In the genomic region with DNA sequence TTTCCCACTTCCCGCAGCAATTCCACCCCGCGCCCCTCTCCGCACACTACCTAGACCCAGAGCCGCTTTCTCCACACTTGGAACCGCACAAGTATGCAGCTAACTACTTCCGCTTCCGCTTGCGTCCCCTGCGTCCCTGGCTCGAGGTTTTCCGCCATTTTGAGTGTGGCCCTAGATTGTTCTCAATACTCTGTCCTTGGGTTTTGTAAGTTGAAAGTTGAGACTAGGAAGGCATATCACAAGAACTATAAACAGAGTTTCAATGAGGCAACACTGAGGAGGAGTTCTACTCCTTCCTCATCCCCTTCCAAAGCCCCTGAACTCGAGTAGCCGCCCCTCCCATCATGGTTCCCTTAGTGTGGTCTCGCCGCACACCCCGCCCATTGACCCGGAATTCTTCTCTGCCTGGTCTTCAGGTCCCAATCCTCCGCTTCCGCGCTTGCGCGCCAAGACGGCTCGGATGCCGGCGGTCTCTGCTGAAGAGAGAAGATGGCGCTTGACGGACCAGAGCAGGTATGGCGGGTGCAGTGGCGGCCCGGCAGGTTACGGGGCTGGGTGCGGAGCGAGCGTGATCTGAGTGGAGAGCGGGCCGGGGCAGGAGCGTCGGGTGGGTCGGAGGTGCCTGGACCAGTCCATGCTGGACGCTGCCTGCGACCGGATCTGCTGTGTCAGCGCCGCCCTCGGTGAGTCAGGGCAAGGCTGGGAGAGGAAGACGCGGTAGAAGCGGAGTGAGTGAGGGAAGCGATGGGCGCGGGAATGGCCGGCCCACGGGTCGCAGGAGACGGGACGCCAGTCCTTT, we compare ENCODE assay signal across 8 cellular contexts. TPM values are rescaled to one million over a fixed set of nuclear protein-coding genes. Genes with fewer than 3 reads are reported as not detected.
A peak's percentile ranks its signal among the peaks of the same experiment; 100 is the strongest.
DNase-seq lines count a peak whose midpoint lies in the region; TF ChIP-seq lines count a peak whose summit lies in the region.

A gene with protein sequence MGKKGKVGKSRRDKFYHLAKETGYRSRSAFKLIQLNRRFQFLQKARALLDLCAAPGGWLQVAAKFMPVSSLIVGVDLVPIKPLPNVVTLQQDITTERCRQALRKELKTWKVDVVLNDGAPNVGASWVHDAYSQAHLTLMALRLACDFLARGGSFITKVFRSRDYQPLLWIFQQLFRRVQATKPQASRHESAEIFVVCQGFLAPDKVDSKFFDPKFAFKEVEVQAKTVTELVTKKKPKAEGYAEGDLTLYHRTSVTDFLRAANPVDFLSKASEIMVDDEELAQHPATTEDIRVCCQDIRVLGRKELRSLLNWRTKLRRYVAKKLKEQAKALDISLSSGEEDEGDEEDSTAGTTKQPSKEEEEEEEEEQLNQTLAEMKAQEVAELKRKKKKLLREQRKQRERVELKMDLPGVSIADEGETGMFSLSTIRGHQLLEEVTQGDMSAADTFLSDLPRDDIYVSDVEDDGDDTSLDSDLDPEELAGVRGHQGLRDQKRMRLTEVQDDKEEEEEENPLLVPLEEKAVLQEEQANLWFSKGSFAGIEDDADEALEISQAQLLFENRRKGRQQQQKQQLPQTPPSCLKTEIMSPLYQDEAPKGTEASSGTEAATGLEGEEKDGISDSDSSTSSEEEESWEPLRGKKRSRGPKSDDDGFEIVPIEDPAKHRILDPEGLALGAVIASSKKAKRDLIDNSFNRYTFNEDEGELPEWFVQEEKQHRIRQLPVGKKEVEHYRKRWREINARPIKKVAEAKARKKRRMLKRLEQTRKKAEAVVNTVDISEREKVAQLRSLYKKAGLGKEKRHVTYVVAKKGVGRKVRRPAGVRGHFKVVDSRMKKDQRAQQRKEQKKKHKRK (minus strand): TSS at position 662 of the 799 bp plus-strand sequence. CDS start 761 bp downstream, outside the sequence.
A gene (plus strand): TSS at position 430 of the 799 bp plus-strand sequence. CDS start 60 bp downstream, at position 490.

- intact Hi-C loops in activated naive CD4-positive, alpha-beta T cell treated with anti-CD3 and anti-CD28 coated beads for 36 hours (cut with micrococcal nuclease) = loop anchor here (1.0 kb wide), 7 partner anchors 8 to 277 kb away; a partner anchor contains a TSS

- TF ChIP-seq CTCF in GM06990 (IDR thresholded peaks at IDR 0.05; ENCODE audit: insufficient read depth, low read length, poor library complexity, severe bottlenecking) (peak; percentile 78), HFF-Myc (IDR thresholded peaks at IDR 0.05; ENCODE audit: low read depth, low read length, missing control alignments) (peak; percentile 22)

- H3K4me3 Mint-ChIP-seq in activated naive CD4-positive, alpha-beta T cell treated with anti-CD3 and anti-CD28 coated beads for 36 hours = peak within 1 kb of the TSS; percentile 96

- no peaks in the 10 kb centered on the region for H3K9me3 Mint-ChIP-seq in activated naive CD4-positive, alpha-beta T cell treated with anti-CD3 and anti-CD28 coated beads for 36 hours

- in situ Hi-C loops in SK-MEL-5 (cut with HindIII; ENCODE audit: low pct_unique_long_range_greater_than_20kb, low sequenced_read_pairs) = no loop called here

- H3K4me3 ChIP-seq in GM06990 (replicated peaks; ENCODE audit: low read depth, low read length) (peak within 1 kb of the TSS; percentile 84), HFF-Myc (replicated peaks; ENCODE audit: low read depth, low read length) (peak within 1 kb of the TSS; percentile 97)

- peaks cover 74% of the 10 kb centered on the region for H3K36me3 Mint-ChIP-seq in activated naive CD4-positive, alpha-beta T cell treated with anti-CD3 and anti-CD28 coated beads for 36 hours (ENCODE audit: low read depth)

- peaks cover 82% of the 10 kb centered on the region for H3K4me1 Mint-ChIP-seq in activated naive CD4-positive, alpha-beta T cell treated with anti-CD3 and anti-CD28 coated beads for 36 hours (ENCODE audit: low read depth)

- DNase-seq in GM06990 (ENCODE audit: extremely low read depth, insufficient read length) (peak; percentile 95), HFF-Myc (ENCODE audit: extremely low read depth, low read depth) (peak; percentile 85), MV-4-11 (lab: John Stamatoyannopoulos, UW) (peak; percentile 92), SK-MEL-5 (ENCODE audit: low read depth, low spot score) (peak; percentile 97), germinal center (ENCODE audit: low spot score) (peak; percentile 95), non-pigmented ciliary epithelial cell (ENCODE audit: low read depth) (peak; percentile 68), superior temporal gyrus (ENCODE audit: extremely low spot score) (peak; percentile 98)
- peak; percentile 97 for DNase-seq in activated naive CD4-positive, alpha-beta T cell treated with anti-CD3 and anti-CD28 coated beads for 36 hours

- H3K27me3 ChIP-seq in GM06990 (replicated peaks; ENCODE audit: control insufficient read depth, insufficient read depth, low read length) = no peaks in the 10 kb centered on the region

- H3K27me3 Mint-ChIP-seq in activated naive CD4-positive, alpha-beta T cell treated with anti-CD3 and anti-CD28 coated beads for 36 hours (ENCODE audit: low read depth) = no peaks in the 10 kb centered on the region

- CTCF ChIA-PET in activated naive CD4-positive, alpha-beta T cell treated with anti-CD3 and anti-CD28 coated beads for 36 hours (lab: Charles Lee) = interaction anchor here (0.9 to 1.6 kb wide), 4 partner anchors 11 to 129 kb away, joined by 3 to 4 read pairs (median 3); a partner anchor contains a TSS

- H3K36me3 ChIP-seq in GM06990 (ENCODE audit: control insufficient read depth, insufficient read depth, low read length) = peaks cover 51% of the 10 kb centered on the region

- peak within 1 kb of the TSS; percentile 99 for H3K27ac Mint-ChIP-seq in activated naive CD4-positive, alpha-beta T cell treated with anti-CD3 and anti-CD28 coated beads for 36 hours

RNA-seq across cellular contexts. Expression of the first gene that starts in this region (rescaled TPM):
- total RNA-seq in SK-MEL-5 (2014; rRNA removed; shearing (Covaris generic)) = 42.4 and 51.6 TPM in 2 replicates
- polyA plus RNA-seq in SK-MEL-5 (2015; cell fraction: cytosol; rRNA removed) = 25.4 and 35.8 TPM in 2 replicates
- 67.8 and 72.9 TPM in 2 replicates for polyA plus RNA-seq in SK-MEL-5 (2015; cell fraction: nucleus; rRNA removed)
- total RNA-seq in activated naive CD4-positive, alpha-beta T cell treated with anti-CD3 and anti-CD28 coated beads for 36 hours = 10 to 100 TPM; 25.3 to 26.2 TPM

RNA-seq across cellular contexts. Expression of the second gene that starts in this region (rescaled TPM):
- total RNA-seq in SK-MEL-5 (2014; rRNA removed; shearing (Covaris generic)) = 21.8 and 30.8 TPM in 2 replicates
- polyA plus RNA-seq in SK-MEL-5 (2015; cell fraction: cytosol; rRNA removed) = 116 and 128 TPM in 2 replicates
- polyA plus RNA-seq in SK-MEL-5 (2015; cell fraction: nucleus; rRNA removed) = 116 and 134 TPM in 2 replicates
- 100 to 1,000 TPM; 144 to 154 TPM for total RNA-seq in activated naive CD4-positive, alpha-beta T cell treated with anti-CD3 and anti-CD28 coated beads for 36 hours

Comparison
In these comparisons a context has a peak if more than half of its experiments do, and no peak if none do; other contexts are left out.
1. Peak in every context shown above with its lines: DNase-seq and H3K4me3 ChIP-seq.